In genomic region chr11:72080326-72081183, GRCh38 we compare ENCODE assay signal across 8 cellular contexts. TPM values are rescaled to one million over a fixed set of nuclear protein-coding genes. Genes with fewer than 3 reads are reported as not detected.
DNase-seq lines count a peak whose midpoint lies in the region; ATAC-seq and TF ChIP-seq lines count a peak whose summit lies in the region.

Gene LRRC51 (plus strand): TSS chr11:72080850. CDS start chr11:72089084, 8,234 bp downstream.
Gene NUMA1 (minus strand): TSS chr11:72080542. CDS start chr11:72035943, 44,599 bp downstream.

- peak within 1 kb of the TSS; percentile 89 to 93 for H3K27ac ChIP-seq in coronary artery

- no peaks in the 10 kb centered on the region for H3K9me3 Mint-ChIP-seq in activated CD4-positive, alpha-beta T cell treated with anti-CD3 and anti-CD28 coated beads, Interleukin-2, amount 10 ng/mL, durations not matched to agents 7 days and 5 days

- peaks cover 9% of the 10 kb centered on the region for H3K36me3 Mint-ChIP-seq in activated CD4-positive, alpha-beta T cell treated with anti-CD3 and anti-CD28 coated beads, Interleukin-2, amount 10 ng/mL, durations not matched to agents 7 days and 5 days (ENCODE audit: low read depth)

- peak within 1 kb of the TSS; percentile 90 for H3K4me3 Mint-ChIP-seq in activated CD4-positive, alpha-beta T cell treated with anti-CD3 and anti-CD28 coated beads, Interleukin-2, amount 10 ng/mL, durations not matched to agents 7 days and 5 days

- no peak for TF ChIP-seq CTCF in coronary artery (IDR thresholded peaks at IDR 0.05)

- POLR2A ChIA-PET in activated CD4-positive, alpha-beta T cell treated with anti-CD3 and anti-CD28 coated beads, Interleukin-2, amount 10 ng/mL, durations not matched to agents 7 days and 5 days (lab: Charles Lee), result no interaction called here

- H3K27ac Mint-ChIP-seq in activated CD4-positive, alpha-beta T cell treated with anti-CD3 and anti-CD28 coated beads, Interleukin-2, amount 10 ng/mL, durations not matched to agents 7 days and 5 days, result peak within 1 kb of the TSS; percentile 96

- peaks cover 53% of the 10 kb centered on the region for H3K4me1 Mint-ChIP-seq in activated CD4-positive, alpha-beta T cell treated with anti-CD3 and anti-CD28 coated beads, Interleukin-2, amount 10 ng/mL, durations not matched to agents 7 days and 5 days

- intact Hi-C loops in left colon (cut with DNase I, micrococcal nuclease), result loop anchor here in 1 of 2 donors (1.0 kb wide), 1 partner anchor 41 kb away; no protein-coding TSS in a partner anchor

- H3K27me3 Mint-ChIP-seq in activated CD4-positive, alpha-beta T cell treated with anti-CD3 and anti-CD28 coated beads, Interleukin-2, amount 10 ng/mL, durations not matched to agents 7 days and 5 days, result no peaks in the 10 kb centered on the region

- peak within 1 kb of the TSS; percentile 77 for H3K4me3 ChIP-seq in coronary artery

- ATAC-seq in GM19351 (IDR thresholded peaks at IDR 0.05; ENCODE audit: unreplicated experiment), result peak; percentile 94
- ATAC-seq in HG03520 (IDR thresholded peaks at IDR 0.05; ENCODE audit: unreplicated experiment), result peak; percentile 88
- peak; percentile 84 for ATAC-seq in left colon

- peak; percentile 76 to 99 (median 95) for DNase-seq in C1 segment of cervical spinal cord (lab: John Stamatoyannopoulos, UW)
- peak; percentile 100 for DNase-seq in NCI-H526 treated with DMSO at 0.1 percent for 48 hours (lab: John Stamatoyannopoulos, UW)
- DNase-seq in activated CD4-positive, alpha-beta T cell treated with anti-CD3 and anti-CD28 coated beads, Interleukin-2, amount 10 ng/mL, durations not matched to agents 7 days and 5 days, result peak; percentile 100
- peak; percentile 100 for DNase-seq in coronary artery (ENCODE audit: low spot score)
- peak; percentile 99 to 100 for DNase-seq in left colon
- peak; percentile 93 to 95 for DNase-seq in stimulated activated CD4-positive, alpha-beta T cell treated with anti-CD3 and anti-CD28 coated beads, Interleukin-1b, Interleukin-23, amount 100 ng/mL, for 4 hours (ENCODE audit: low read depth in 2 of 2)

- CTCF ChIA-PET in activated CD4-positive, alpha-beta T cell treated with anti-CD3 and anti-CD28 coated beads, Interleukin-2, amount 10 ng/mL, durations not matched to agents 7 days and 5 days (lab: Charles Lee), result interaction anchor here (1.0 to 2.1 kb wide), 3 partner anchors 10 to 32 kb away, joined by 3 to 11 read pairs (median 3); partner anchors contain the start of gene ANAPC15

RNA-seq across cellular contexts. Expression of gene LRRC51, which starts in this region (rescaled TPM):
- 1 to 10 TPM; 9.3 to 9.5 TPM for total RNA-seq in activated CD4-positive, alpha-beta T cell treated with anti-CD3 and anti-CD28 coated beads, Interleukin-2, amount 10 ng/mL, durations not matched to agents 7 days and 5 days
- total RNA-seq in left colon, result 10 to 100 TPM in 1 of 2 donors, 1 to 10 TPM in 1; 8.0 to 10.1 TPM

RNA-seq across cellular contexts. Expression of gene NUMA1, which starts in this region (rescaled TPM):
- total RNA-seq in activated CD4-positive, alpha-beta T cell treated with anti-CD3 and anti-CD28 coated beads, Interleukin-2, amount 10 ng/mL, durations not matched to agents 7 days and 5 days, result 100 to 1,000 TPM; 217 to 227 TPM
- 100 to 1,000 TPM; 157 to 183 TPM for total RNA-seq in left colon

Comparison
In these comparisons a context has a peak if more than half of its experiments do, and no peak if none do; other contexts are left out.
1. Peak in every context shown above with its lines: DNase-seq, ATAC-seq, H3K4me3 ChIP-seq and H3K27ac ChIP-seq.